Comparison of ENCODE assay signal across 30 cellular contexts in genomic region chr10:102682981-102683380, GRCh38.
"Had no signal": no experiment of that assay in that cellular context is flagged by ENCODE, and none has a peak within 500 bp of the region (broad histone marks: within the 10 kb centered on the region; RNA-seq: fewer than 3 reads in every experiment).

No MANE protein-coding gene starts in this region.

- H3K27me3 Mint-ChIP-seq: activated B cell treated with CpG ODN at 0.5 μM for 24 hours; activated CD8-positive, alpha-beta T cell treated with anti-CD3 and anti-CD28 coated beads for 36 hours; activated naive CD4-positive, alpha-beta T cell treated with anti-CD3 and anti-CD28 coated beads, Interleukin-2, amount 10 ng/mL, durations not matched to agents 7 days and 5 days; activated naive CD8-positive, alpha-beta T cell treated with anti-CD3 and anti-CD28 coated beads, Interleukin-2, amount 10 ng/mL, durations not matched to agents 7 days and 5 days; activated T-helper 17 cell treated with anti-CD3 and anti-CD28 coated beads, Interleukin-2, amount 50 U/mL, for 72 hours; central memory CD8-positive, alpha-beta T cell; effector memory CD8-positive, alpha-beta T cell; T-cell had no signal

- H3K27ac Mint-ChIP-seq: activated B cell treated with CpG ODN at 0.5 μM for 24 hours; activated CD8-positive, alpha-beta T cell treated with anti-CD3 and anti-CD28 coated beads for 36 hours; activated naive CD4-positive, alpha-beta T cell treated with anti-CD3 and anti-CD28 coated beads, Interleukin-2, amount 10 ng/mL, durations not matched to agents 7 days and 5 days; activated naive CD8-positive, alpha-beta T cell treated with anti-CD3 and anti-CD28 coated beads, Interleukin-2, amount 10 ng/mL, durations not matched to agents 7 days and 5 days; T-helper 1 cell treated with Interleukin-12 subunit alpha and Interleukin-12 subunit beta and Interleukin-4 antibody, amounts not matched to agents 30 μg/mL and 1 μg/mL, for 36 hours; T-helper 2 cell treated with Interferon-gamma antibody and Interleukin-4, amounts not matched to agents 5 μg/mL and 100 μg/mL, for 36 hours had no signal

- H3K36me3 Mint-ChIP-seq: activated naive CD4-positive, alpha-beta T cell treated with anti-CD3 and anti-CD28 coated beads, Interleukin-2, amount 50 U/mL, for 72 hours had no signal

- H3K27me3 ChIP-seq: brain microvascular endothelial cell, esophagus muscularis mucosa, foreskin keratinocyte, gastrocnemius medialis had no signal

- H3K27ac ChIP-seq: brain microvascular endothelial cell, esophagus muscularis mucosa, foreskin keratinocyte, gastrocnemius medialis had no signal

- H3K4me3 Mint-ChIP-seq: activated B cell treated with CpG ODN at 0.5 μM for 24 hours; activated CD8-positive, alpha-beta T cell treated with anti-CD3 and anti-CD28 coated beads for 36 hours; activated naive CD4-positive, alpha-beta T cell treated with anti-CD3 and anti-CD28 coated beads, Interleukin-2, amount 10 ng/mL, durations not matched to agents 7 days and 5 days; activated naive CD8-positive, alpha-beta T cell treated with anti-CD3 and anti-CD28 coated beads, Interleukin-2, amount 10 ng/mL, durations not matched to agents 7 days and 5 days; activated T-cell treated with anti-CD3 and anti-CD28 coated beads, Interleukin-2, amount 50 U/mL, for 4 hours; central memory CD8-positive, alpha-beta T cell; effector memory CD8-positive, alpha-beta T cell; T-cell; T-helper 1 cell treated with Interleukin-12 subunit alpha and Interleukin-12 subunit beta and Interleukin-4 antibody, amounts not matched to agents 30 μg/mL and 1 μg/mL, for 36 hours; T-helper 2 cell treated with Interferon-gamma antibody and Interleukin-4, amounts not matched to agents 5 μg/mL and 100 μg/mL, for 36 hours had no signal

- H3K9me3 Mint-ChIP-seq: activated B cell treated with CpG ODN at 0.5 μM for 24 hours; activated CD8-positive, alpha-beta T cell treated with anti-CD3 and anti-CD28 coated beads for 36 hours; activated naive CD4-positive, alpha-beta T cell treated with anti-CD3 and anti-CD28 coated beads, Interleukin-2, amount 10 ng/mL, durations not matched to agents 7 days and 5 days; activated naive CD4-positive, alpha-beta T cell treated with anti-CD3 and anti-CD28 coated beads, Interleukin-2, amount 50 U/mL, for 72 hours; activated naive CD8-positive, alpha-beta T cell treated with anti-CD3 and anti-CD28 coated beads, Interleukin-2, amount 10 ng/mL, durations not matched to agents 7 days and 5 days; activated T-cell treated with anti-CD3 and anti-CD28 coated beads, Interleukin-2, amount 50 U/mL, for 4 hours; activated T-helper 17 cell treated with anti-CD3 and anti-CD28 coated beads, Interleukin-2, amount 50 U/mL, for 72 hours; central memory CD8-positive, alpha-beta T cell; effector memory CD8-positive, alpha-beta T cell; T-cell; T-helper 1 cell treated with Interleukin-12 subunit alpha and Interleukin-12 subunit beta and Interleukin-4 antibody, amounts not matched to agents 30 μg/mL and 1 μg/mL, for 36 hours; T-helper 2 cell treated with Interferon-gamma antibody and Interleukin-4, amounts not matched to agents 5 μg/mL and 100 μg/mL, for 36 hours had no signal

- H3K4me3 ChIP-seq: esophagus muscularis mucosa, gastrocnemius medialis had no signal

- H3K4me1 ChIP-seq: foreskin keratinocyte had no signal

- H3K9me3 ChIP-seq: esophagus muscularis mucosa, gastrocnemius medialis had no signal

- DNase-seq: activated B cell treated with CpG ODN at 0.5 μM for 24 hours; activated CD4-positive, alpha-beta T cell treated with anti-CD3 and anti-CD28 coated beads for 48 hours; activated CD4-positive, alpha-beta T cell treated with anti-CD3 and anti-CD28 coated beads, Interleukin-2, amount 50 U/mL, for 48 hours; activated CD8-positive, alpha-beta memory T cell treated with anti-CD3 and anti-CD28 coated beads for 24 hours; activated gamma-delta T cell; activated naive CD4-positive, alpha-beta T cell; activated naive CD8-positive, alpha-beta T cell treated with anti-CD3 and anti-CD28 coated beads, Interleukin-2, amount 10 ng/mL, durations not matched to agents 7 days and 5 days; activated T-cell treated with anti-CD3 and anti-CD28 coated beads, Interleukin-2, amount 50 U/mL, for 4 hours; amniotic stem cell; anterior cingulate cortex; brain microvascular endothelial cell; cortex of kidney; dermis blood vessel endothelial cell; effector CD4-positive, alpha-beta T cell; effector memory CD8-positive, alpha-beta T cell; erythroblast; foreskin keratinocyte; gastrocnemius medialis; SW 1271; T1000 had no signal

- ATAC-seq: activated CD4-positive, CD25-positive, alpha-beta regulatory T cell treated with anti-CD3 and anti-CD28 coated beads, Interleukin-2, amount 50 U/mL, for 24 hours; activated CD8-positive, alpha-beta T cell treated with anti-CD3 and anti-CD28 coated beads for 36 hours; activated naive CD4-positive, alpha-beta T cell treated with anti-CD3 and anti-CD28 coated beads, Interleukin-2, amount 50 U/mL, for 72 hours; activated T-cell treated with anti-CD3 and anti-CD28 coated beads, Interleukin-2, amount 50 U/mL, for 4 hours; activated T-helper 17 cell treated with anti-CD3 and anti-CD28 coated beads, Interleukin-2, amount 50 U/mL, for 72 hours; effector memory CD8-positive, alpha-beta T cell; foreskin keratinocyte; gastrocnemius medialis had no signal
